In the genomic region with DNA sequence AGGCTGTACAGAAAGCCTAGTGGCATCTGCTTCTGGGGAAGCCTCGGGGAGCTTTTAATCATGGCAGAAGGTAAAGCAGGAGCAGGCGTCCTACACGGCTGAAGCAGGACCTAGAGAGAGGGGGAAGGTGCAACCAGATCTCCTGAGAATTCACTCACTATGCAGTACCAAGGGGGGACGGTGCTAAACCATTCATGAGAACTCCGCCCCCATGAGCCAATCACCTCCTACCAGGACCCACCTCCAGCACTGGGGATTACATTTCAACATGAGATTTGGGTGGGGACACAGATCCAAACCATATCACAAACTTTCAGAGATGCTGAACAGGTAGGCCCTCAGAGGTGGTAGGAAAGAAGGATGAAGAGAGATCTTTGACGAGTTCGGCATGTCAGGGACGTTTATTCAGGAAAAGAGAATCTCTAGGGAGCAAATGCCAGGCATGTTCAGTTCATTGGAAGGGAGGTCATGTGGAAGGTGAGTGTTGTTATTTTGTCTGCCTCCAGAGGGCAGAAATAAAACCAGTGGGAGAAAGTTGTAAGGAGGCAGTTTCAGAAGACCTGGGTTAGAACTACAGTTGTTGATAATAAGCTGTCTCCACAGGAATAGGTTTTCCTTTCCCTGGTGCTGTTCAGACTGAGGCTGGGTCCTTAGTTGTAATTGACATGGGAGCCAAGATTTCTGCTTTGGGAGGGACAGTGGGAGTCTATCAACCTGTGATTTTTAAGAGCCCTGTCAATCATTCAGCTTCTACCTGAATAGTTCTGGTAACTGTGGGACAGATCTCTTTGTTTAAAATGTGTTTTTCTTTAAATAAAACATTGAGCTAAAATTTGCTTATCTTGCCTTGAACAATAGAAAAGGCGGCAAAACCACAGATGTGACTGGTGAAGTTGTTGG, we compare ENCODE assay signal across 8 cellular contexts. TPM values are rescaled to one million over a fixed set of nuclear protein-coding genes. Genes with fewer than 3 reads are reported as not detected.
A peak's percentile ranks its signal among the peaks of the same experiment; 100 is the strongest.
DNase-seq lines count a peak whose midpoint lies in the region; ATAC-seq, FAIRE-seq and TF ChIP-seq lines count a peak whose summit lies in the region.

No MANE protein-coding gene starts in this region.

- no peak overlapping the region for H3K4me3 ChIP-seq in thyroid gland (replicated peaks in 1 of 3)

- ATAC-seq in GM21528 (IDR thresholded peaks at IDR 0.05; ENCODE audit: low FRiP score, unreplicated experiment) (no peak), GM19467 (IDR thresholded peaks at IDR 0.05; ENCODE audit: unreplicated experiment) (no peak), GM21423 (IDR thresholded peaks at IDR 0.05; ENCODE audit: unreplicated experiment) (no peak)

- TF ChIP-seq CTCF in thyroid gland (IDR thresholded peaks at IDR 0.05), result peak in 4 of 6 experiments; percentile 51 to 65 (median 55)

- no peaks in the 10 kb centered on the region for H3K9me3 ChIP-seq in thyroid gland

- H3K27ac ChIP-seq in thyroid gland, result no peak overlapping the region

- peak; percentile 27 for DNase-seq in CD1c-positive myeloid dendritic cell (ENCODE audit: extremely low spot score)
- DNase-seq in GM18507 (ENCODE audit: extremely low spot score, insufficient read length, low read depth), result no peak
- DNase-seq in RPMI8226, result peak; percentile 66
- peak; percentile 14 for DNase-seq in germinal center (ENCODE audit: low spot score)
- DNase-seq in thyroid gland, result no peak

- TF ChIP-seq POLR2A in thyroid gland (IDR thresholded peaks at IDR 0.05), result no peak

- intact Hi-C loops in thyroid gland (cut with DNase I), result loop anchor here (5.0 kb wide), 1 partner anchor 297 kb away; no protein-coding TSS in a partner anchor

- 73 to 78% methylated on average over 9 of the region's 9 CpGs for WGBS in thyroid gland, 2 donors

- H3K27me3 ChIP-seq in thyroid gland, result no peaks in the 10 kb centered on the region

- H3K36me3 ChIP-seq in thyroid gland, result no peaks in the 10 kb centered on the region

- H3K4me1 ChIP-seq in thyroid gland, result peaks cover 0 to 8% of the 10 kb centered on the region in 2 donors

- FAIRE-seq in GM18507 (lab: Jason Lieb, UNC), result peak; percentile 67

RNA-seq across cellular contexts. Expression of gene FNDC3B, which starts 4.3 kb away (rescaled TPM):
- total RNA-seq in thyroid gland, result 100 to 1,000 TPM; 118 to 172 (median 146) TPM

Comparison
In these comparisons a context has a peak if more than half of its experiments do, and no peak if none do; other contexts are left out.
1. DNase-seq: peak in CD1c-positive myeloid dendritic cell (single experiment), RPMI8226 (single experiment) and germinal center (single experiment); none in GM18507 (single experiment) and thyroid gland (0 of 2).